13 cellular contexts compared by ENCODE assay signal in genomic region chr17:35342207-35342744, GRCh38. TPM values are rescaled to one million over a fixed set of nuclear protein-coding genes. Genes with fewer than 3 reads are reported as not detected.
DNase-seq lines count a peak whose midpoint lies in the region; ATAC-seq lines count a peak whose summit lies in the region.
"Had no signal": no experiment of that assay in that cellular context is flagged by ENCODE, and none has a peak within 500 bp of the region (broad histone marks: within the 10 kb centered on the region; RNA-seq: fewer than 3 reads in every experiment).

No MANE protein-coding gene starts in this region.

- no peaks in the 10 kb centered on the region for H3K27me3 ChIP-seq in CD8-positive, alpha-beta memory T cell (ENCODE audit: insufficient read depth, low read length, poor library complexity, severe bottlenecking)
- H3K27me3 ChIP-seq: upper lobe of left lung had no signal

- CTCF ChIA-PET in CD8-positive, alpha-beta memory T cell (lab: Charles Lee), result no interaction called here
- CTCF ChIA-PET in T-cell (lab: Charles Lee), result no interaction called here

- H3K36me3 ChIP-seq in CD8-positive, alpha-beta memory T cell (ENCODE audit: insufficient read depth, low read length), result no peaks in the 10 kb centered on the region
- H3K36me3 ChIP-seq: upper lobe of left lung had no signal

- H3K9me3 Mint-ChIP-seq in activated T-cell treated with anti-CD3 and anti-CD28 coated beads, Interleukin-2, amount 50 U/mL, for 4 hours, result peaks cover 12% of the 10 kb centered on the region
- H3K9me3 Mint-ChIP-seq in CD8-positive, alpha-beta memory T cell, result peaks cover 9 to 15% (median 12%) of the 10 kb centered on the region in 5 donors
- H3K9me3 Mint-ChIP-seq in T-cell, result peaks cover 0 to 27% (median 0%) of the 10 kb centered on the region in 3 donors
- no peaks in the 10 kb centered on the region for H3K9me3 Mint-ChIP-seq in natural killer cell treated with Interleukin-12 subunit alpha and Interleukin-12 subunit beta and Interleukin-15 and Interleukin-18, amount 100 ng/mL, for 72 hours

- DNase-seq in activated T-cell treated with anti-CD3 and anti-CD28 coated beads, Interleukin-2, amount 50 U/mL, for 4 hours, result no peak
- DNase-seq in activated T-cell treated with anti-CD3 and anti-CD28 coated beads for 4 hours (no peak), T-cell (no peak), SHP77 treated with DMSO at 0.1 percent for 48 hours (lab: John Stamatoyannopoulos, UW) (no peak)
- DNase-seq in CD8-positive, alpha-beta memory T cell, result no peak
- DNase-seq in natural killer cell treated with Interleukin-12 subunit alpha and Interleukin-12 subunit beta and Interleukin-15 and Interleukin-18, amount 100 ng/mL, for 72 hours (ENCODE audit: low spot score), result no peak
- DNase-seq: effector memory CD4-positive, alpha-beta T cell; left ventricle myocardium superior; NCI-H748 treated with DMSO at 0.1 percent for 48 hours; upper lobe of left lung had no signal

- no peak overlapping the region for H3K4me3 ChIP-seq in CD8-positive, alpha-beta memory T cell (ENCODE audit: low read length)
- H3K4me3 ChIP-seq: upper lobe of left lung had no signal

- POLR2A ChIA-PET in CD8-positive, alpha-beta memory T cell (lab: Charles Lee), result no interaction called here
- POLR2A ChIA-PET in T-cell (lab: Charles Lee), result interaction anchor here in 1 of 2 donors (0.6 kb wide), 1 partner anchor 33 kb away, joined by 3 read pairs; no protein-coding TSS in a partner anchor

- no peak for ATAC-seq in activated T-cell treated with anti-CD3 and anti-CD28 coated beads, Interleukin-2, amount 50 U/mL, for 4 hours
- ATAC-seq in T-cell (replicated peaks in 1 of 4) (no peak), GM18519 (IDR thresholded peaks at IDR 0.05; ENCODE audit: low FRiP score, unreplicated experiment) (no peak), HG03571 (IDR thresholded peaks at IDR 0.05; ENCODE audit: unreplicated experiment) (no peak)
- ATAC-seq in natural killer cell treated with Interleukin-12 subunit alpha and Interleukin-12 subunit beta and Interleukin-15 and Interleukin-18, amount 100 ng/mL, for 72 hours, result no peak
- ATAC-seq: left ventricle myocardium superior, sciatic nerve had no signal

- H3K4me1 ChIP-seq in CD8-positive, alpha-beta memory T cell (ENCODE audit: insufficient read depth, low read length), result peaks cover 35% of the 10 kb centered on the region

- H3K36me3 Mint-ChIP-seq in activated T-cell treated with anti-CD3 and anti-CD28 coated beads, Interleukin-2, amount 50 U/mL, for 4 hours (ENCODE audit: insufficient read depth), result no peaks in the 10 kb centered on the region
- H3K36me3 Mint-ChIP-seq in CD8-positive, alpha-beta memory T cell, result peaks cover 0 to 12% (median 1%) of the 10 kb centered on the region in 3 donors
- H3K36me3 Mint-ChIP-seq in T-cell, result no peaks in the 10 kb centered on the region
- H3K36me3 Mint-ChIP-seq in natural killer cell treated with Interleukin-12 subunit alpha and Interleukin-12 subunit beta and Interleukin-15 and Interleukin-18, amount 100 ng/mL, for 72 hours, result peaks cover 12% of the 10 kb centered on the region

- H3K27ac ChIP-seq in CD8-positive, alpha-beta memory T cell (ENCODE audit: low read depth, low read length), result no peak overlapping the region
- H3K27ac ChIP-seq: upper lobe of left lung had no signal

- peak overlapping the region; percentile 19 for H3K4me3 Mint-ChIP-seq in activated T-cell treated with anti-CD3 and anti-CD28 coated beads, Interleukin-2, amount 50 U/mL, for 4 hours
- H3K4me3 Mint-ChIP-seq in CD8-positive, alpha-beta memory T cell, result peak overlapping the region; percentile 61 to 81 (median 70)
- peak overlapping the region; percentile 14 to 58 (median 51) for H3K4me3 Mint-ChIP-seq in T-cell
- peak overlapping the region; percentile 86 for H3K4me3 Mint-ChIP-seq in natural killer cell treated with Interleukin-12 subunit alpha and Interleukin-12 subunit beta and Interleukin-15 and Interleukin-18, amount 100 ng/mL, for 72 hours

- H3K27me3 Mint-ChIP-seq in activated T-cell treated with anti-CD3 and anti-CD28 coated beads, Interleukin-2, amount 50 U/mL, for 4 hours (ENCODE audit: low read depth), result no peaks in the 10 kb centered on the region
- H3K27me3 Mint-ChIP-seq in CD8-positive, alpha-beta memory T cell, result no peaks in the 10 kb centered on the region
- H3K27me3 Mint-ChIP-seq in T-cell, result no peaks in the 10 kb centered on the region
- no peaks in the 10 kb centered on the region for H3K27me3 Mint-ChIP-seq in natural killer cell treated with Interleukin-12 subunit alpha and Interleukin-12 subunit beta and Interleukin-15 and Interleukin-18, amount 100 ng/mL, for 72 hours

- no peaks in the 10 kb centered on the region for H3K9me3 ChIP-seq in CD8-positive, alpha-beta memory T cell (ENCODE audit: low read length)

- H3K4me1 Mint-ChIP-seq in activated T-cell treated with anti-CD3 and anti-CD28 coated beads, Interleukin-2, amount 50 U/mL, for 4 hours (ENCODE audit: low read depth), result peaks cover 47% of the 10 kb centered on the region
- peaks cover 51 to 74% (median 67%) of the 10 kb centered on the region in 3 donors for H3K4me1 Mint-ChIP-seq in CD8-positive, alpha-beta memory T cell
- H3K4me1 Mint-ChIP-seq in T-cell, result peaks cover 31 to 54% (median 51%) of the 10 kb centered on the region in 3 donors
- H3K4me1 Mint-ChIP-seq in natural killer cell treated with Interleukin-12 subunit alpha and Interleukin-12 subunit beta and Interleukin-15 and Interleukin-18, amount 100 ng/mL, for 72 hours (ENCODE audit: low read depth in 2 of 2), result peaks cover 41 to 64% of the 10 kb centered on the region in 2 donors

- peak overlapping the region; percentile 69 to 96 (median 84) for H3K27ac Mint-ChIP-seq in CD8-positive, alpha-beta memory T cell
- peak overlapping the region; percentile 35 to 90 for H3K27ac Mint-ChIP-seq in T-cell
- H3K27ac Mint-ChIP-seq in natural killer cell treated with Interleukin-12 subunit alpha and Interleukin-12 subunit beta and Interleukin-15 and Interleukin-18, amount 100 ng/mL, for 72 hours, result peak overlapping the region; percentile 61 to 66

RNA-seq across cellular contexts. Expression of gene SLFN11, which starts 31.1 kb away (rescaled TPM):
- total RNA-seq in activated T-cell treated with anti-CD3 and anti-CD28 coated beads, Interleukin-2, amount 50 U/mL, for 4 hours, result 10 to 100 TPM; 13.4 to 17.0 (median 16.8) TPM
- 10 to 100 TPM; 39.5 to 48.4 TPM for total RNA-seq in CD8-positive, alpha-beta memory T cell
- polyA plus RNA-seq in CD8-positive, alpha-beta memory T cell, result 17.0 TPM
- 10 to 100 TPM; 22.2 to 43.2 (median 31.0) TPM for total RNA-seq in T-cell
- total RNA-seq in natural killer cell treated with Interleukin-12 subunit alpha and Interleukin-12 subunit beta and Interleukin-15 and Interleukin-18, amount 100 ng/mL, for 72 hours, result 100 to 1,000 TPM; 139 to 149 TPM

Comparison
In these comparisons a context has a peak if more than half of its experiments do, and no peak if none do; other contexts are left out.
1. H3K4me3 Mint-ChIP-seq: peak in every context shown above with its lines; median percentile 86 in natural killer cell treated with Interleukin-12 subunit alpha and Interleukin-12 subunit beta and Interleukin-15 and Interleukin-18, amount 100 ng/mL, for 72 hours; 70 in CD8-positive, alpha-beta memory T cell; 51 in T-cell; 19 in activated T-cell treated with anti-CD3 and anti-CD28 coated beads, Interleukin-2, amount 50 U/mL, for 4 hours.